Comparison of ENCODE assay signal across 8 cellular contexts in genomic region chr4:155190099-155190498, GRCh38. TPM values are rescaled to one million over a fixed set of nuclear protein-coding genes. Genes with fewer than 3 reads are reported as not detected.
"Had no signal": no experiment of that assay in that cellular context is flagged by ENCODE, and none has a peak within 500 bp of the region (broad histone marks: within the 10 kb centered on the region; RNA-seq: fewer than 3 reads in every experiment).

No MANE protein-coding gene starts in this region.

- H3K27me3 Mint-ChIP-seq: IgD-negative memory B cell had no signal

- DNase-seq: GOT3, H9, HCEC 1CT, KG1 had no signal

- H3K36me3 Mint-ChIP-seq: IgD-negative memory B cell had no signal

- H3K4me1 Mint-ChIP-seq: H9 had no signal

- H3K4me3 Mint-ChIP-seq: H9, IgD-negative memory B cell had no signal

- H3K9me3 Mint-ChIP-seq: H9, IgD-negative memory B cell had no signal

- H3K27ac ChIP-seq: HL-60 had no signal

- H3K27ac Mint-ChIP-seq: H9, IgD-negative memory B cell had no signal

- FAIRE-seq: H54 had no signal

RNA-seq across cellular contexts. Expression of gene NPY2R, which starts 18.3 kb away (rescaled TPM):
- total RNA-seq: HT1080 had no signal
- polyA plus RNA-seq: IgD-negative memory B cell had no signal
